8 cellular contexts compared by ENCODE assay signal in genomic region chr2:222318712-222319575, GRCh38. TPM values are rescaled to one million over a fixed set of nuclear protein-coding genes. Genes with fewer than 3 reads are reported as not detected.
DNase-seq lines count a peak whose midpoint lies in the region; ATAC-seq and TF ChIP-seq lines count a peak whose summit lies in the region.

No MANE protein-coding gene starts in this region.

- TF ChIP-seq CTCF in astrocyte of the spinal cord (IDR thresholded peaks at IDR 0.05; ENCODE audit: low read depth, low read length) (peak; percentile 21), kidney epithelial cell (IDR thresholded peaks at IDR 0.05; ENCODE audit: insufficient read depth, low read length, poor library complexity, severe bottlenecking) (peak; percentile 8)

- in situ Hi-C loops in astrocyte of the spinal cord (cut with HindIII; ENCODE audit: low sequenced_read_pairs): loop anchor here (25.0 kb wide), 1 partner anchor 282 kb away; no protein-coding TSS in a partner anchor

- H3K36me3 Mint-ChIP-seq in stimulated activated naive B cell treated with anti-CD40 and anti-IgM and Interleukin-4, amounts not matched to agents 10 μg/mL and 1 μg/mL and 100 μg/mL, for 72 hours: no peaks in the 10 kb centered on the region

- H3K27me3 ChIP-seq in kidney epithelial cell (ENCODE audit: control insufficient read depth, insufficient read depth, low read length): peaks cover 14% of the 10 kb centered on the region

- no peaks in the 10 kb centered on the region for H3K9me3 Mint-ChIP-seq in stimulated activated naive B cell treated with anti-CD40 and anti-IgM and Interleukin-4, amounts not matched to agents 10 μg/mL and 1 μg/mL and 100 μg/mL, for 72 hours

- H3K27ac Mint-ChIP-seq in stimulated activated naive B cell treated with anti-CD40 and anti-IgM and Interleukin-4, amounts not matched to agents 10 μg/mL and 1 μg/mL and 100 μg/mL, for 72 hours: peak overlapping the region; percentile 53

- peaks cover 5 to 15% of the 10 kb centered on the region in 2 donors for H3K4me1 Mint-ChIP-seq in stimulated activated naive B cell treated with anti-CD40 and anti-IgM and Interleukin-4, amounts not matched to agents 10 μg/mL and 1 μg/mL and 100 μg/mL, for 72 hours

- peaks cover 50 to 67% of the 10 kb centered on the region in 2 donors for H3K27me3 Mint-ChIP-seq in stimulated activated naive B cell treated with anti-CD40 and anti-IgM and Interleukin-4, amounts not matched to agents 10 μg/mL and 1 μg/mL and 100 μg/mL, for 72 hours

- peak overlapping the region; percentile 75 to 80 for H3K4me3 Mint-ChIP-seq in stimulated activated naive B cell treated with anti-CD40 and anti-IgM and Interleukin-4, amounts not matched to agents 10 μg/mL and 1 μg/mL and 100 μg/mL, for 72 hours

- DNase-seq in COLO668 (lab: John Stamatoyannopoulos, UW; ENCODE audit: unreplicated experiment): peak; percentile 83
- DNase-seq in NCI-H748 treated with DMSO at 0.1 percent for 48 hours (lab: John Stamatoyannopoulos, UW): peak; percentile 40
- no peak for DNase-seq in astrocyte of the spinal cord (ENCODE audit: low read depth, low spot score)
- no peak for DNase-seq in kidney epithelial cell (ENCODE audit: low read depth)
- DNase-seq in stimulated activated naive B cell treated with anti-CD40 and anti-IgM and Interleukin-4, amounts not matched to agents 10 μg/mL and 1 μg/mL and 100 μg/mL, for 72 hours: no peak
- DNase-seq in GDM1 (lab: John Stamatoyannopoulos, UW): no peak

- no peaks in the 10 kb centered on the region for H3K36me3 ChIP-seq in kidney epithelial cell (ENCODE audit: control insufficient read depth, insufficient read depth, low read length)

- ATAC-seq in GM19025 (IDR thresholded peaks at IDR 0.05; ENCODE audit: low read depth, unreplicated experiment) (peak; percentile 32), HG03108 (IDR thresholded peaks at IDR 0.05; ENCODE audit: unreplicated experiment) (peak; percentile 45)
- peak; percentile 39 to 50 for ATAC-seq in stimulated activated naive B cell treated with anti-CD40 and anti-IgM and Interleukin-4, amounts not matched to agents 10 μg/mL and 1 μg/mL and 100 μg/mL, for 72 hours (replicated peaks)

- H3K4me3 ChIP-seq in astrocyte of the spinal cord (ENCODE audit: low read depth, low read length): peak overlapping the region; percentile 39
- peak overlapping the region; percentile 42 for H3K4me3 ChIP-seq in kidney epithelial cell (ENCODE audit: low read depth, low read length)

RNA-seq across cellular contexts. Expression of gene PAX3, which starts 20.1 kb away (rescaled TPM):
- total RNA-seq in kidney epithelial cell: not detected in 2 replicates

Comparison
In these comparisons a context has a peak if more than half of its experiments do, and no peak if none do; other contexts are left out.
1. DNase-seq: peak in COLO668 (single experiment) and NCI-H748 treated with DMSO at 0.1 percent for 48 hours (single experiment); none in astrocyte of the spinal cord (single experiment), kidney epithelial cell (single experiment), stimulated activated naive B cell treated with anti-CD40 and anti-IgM and Interleukin-4, amounts not matched to agents 10 μg/mL and 1 μg/mL and 100 μg/mL, for 72 hours (single experiment) and GDM1 (single experiment).
2. Peak in every context shown above with its lines, with median percentiles within 50 percentile points of each other: ATAC-seq.